Comparison of ENCODE assay signal across 14 cellular contexts in genomic region chr9:135088348-135088978, GRCh38. TPM values are rescaled to one million over a fixed set of nuclear protein-coding genes. Genes with fewer than 3 reads are reported as not detected.
DNase-seq lines count a peak whose midpoint lies in the region; ATAC-seq, FAIRE-seq and TF ChIP-seq lines count a peak whose summit lies in the region.
"Had no signal": no experiment of that assay in that cellular context is flagged by ENCODE, and none has a peak within 500 bp of the region (broad histone marks: within the 10 kb centered on the region; RNA-seq: fewer than 3 reads in every experiment).

No MANE protein-coding gene starts in this region.

- H3K4me3 ChIP-seq in breast epithelium (peak overlapping the region; percentile 41 to 72 (median 49)), esophagus muscularis mucosa (peak overlapping the region; percentile 56 to 67 (median 57)), upper lobe of left lung (peak overlapping the region in 3 of 4 donors; percentile 41 to 49 (median 46))

- TF ChIP-seq EP300 in esophagus muscularis mucosa (IDR thresholded peaks at IDR 0.05) (no peak), upper lobe of left lung (IDR thresholded peaks at IDR 0.05) (no peak)

- H3K9me3 Mint-ChIP-seq in MCF 10A (ENCODE audit: unreplicated experiment): peaks cover 9% of the 10 kb centered on the region
- H3K9me3 Mint-ChIP-seq in neural crest cell: peaks cover 4% of the 10 kb centered on the region
- H3K9me3 Mint-ChIP-seq: activated T-helper 1 cell treated with anti-CD3 and anti-CD28 coated beads, Interleukin-12 subunit alpha, Interleukin-12 subunit beta, Interleukin-2, Interleukin-4 antibody, amounts not matched to agents 30 ng/mL and 10 ng/mL and 1 ng/mL, durations not matched to agents 14 hours and 24 hours and 36 hours had no signal

- H3K4me3 Mint-ChIP-seq in MCF 10A (ENCODE audit: unreplicated experiment): no peak overlapping the region
- peak overlapping the region; percentile 56 for H3K4me3 Mint-ChIP-seq in neural crest cell
- H3K4me3 Mint-ChIP-seq: activated T-helper 1 cell treated with anti-CD3 and anti-CD28 coated beads, Interleukin-12 subunit alpha, Interleukin-12 subunit beta, Interleukin-2, Interleukin-4 antibody, amounts not matched to agents 30 ng/mL and 10 ng/mL and 1 ng/mL, durations not matched to agents 14 hours and 24 hours and 36 hours had no signal

- no peaks in the 10 kb centered on the region for H3K36me3 Mint-ChIP-seq in MCF 10A (ENCODE audit: insufficient read depth, unreplicated experiment)
- H3K36me3 Mint-ChIP-seq in neural crest cell (ENCODE audit: low read depth): peaks cover 8% of the 10 kb centered on the region

- no peak for FAIRE-seq in HTR-8/SVneo (lab: Jason Lieb, UNC)
- FAIRE-seq: urothelium cell line had no signal

- TF ChIP-seq CTCF in breast epithelium (IDR thresholded peaks at IDR 0.05) (no peak), MCF 10A (IDR thresholded peaks at IDR 0.05; ENCODE audit: unreplicated experiment) (no peak), esophagus muscularis mucosa (IDR thresholded peaks at IDR 0.05) (no peak), neural crest cell (conservative IDR thresholded peaks at IDR 0.05) (no peak), upper lobe of left lung (IDR thresholded peaks at IDR 0.05) (no peak)

- H3K27ac ChIP-seq in breast epithelium: no peak overlapping the region
- H3K27ac ChIP-seq in esophagus muscularis mucosa (replicated peaks in 1 of 4): peak overlapping the region in 2 of 4 donors; percentile 19 to 36
- no peak overlapping the region for H3K27ac ChIP-seq in upper lobe of left lung

- H3K4me1 Mint-ChIP-seq in MCF 10A (ENCODE audit: insufficient read depth, unreplicated experiment): no peaks in the 10 kb centered on the region
- H3K4me1 Mint-ChIP-seq in neural crest cell: peaks cover 17% of the 10 kb centered on the region

- H3K4me1 ChIP-seq in breast epithelium (peaks cover 0 to 11% of the 10 kb centered on the region in 2 donors), esophagus muscularis mucosa (peaks cover 19 to 48% (median 44%) of the 10 kb centered on the region in 4 donors), upper lobe of left lung (peaks cover 21 to 39% (median 29%) of the 10 kb centered on the region in 4 donors)

- POLR2A ChIA-PET in MCF 10A (lab: Yijun Ruan, JAX): no interaction called here

- TF ChIP-seq POLR2A in breast epithelium (IDR thresholded peaks at IDR 0.05) (no peak), esophagus muscularis mucosa (IDR thresholded peaks at IDR 0.05; ENCODE audit: low read depth) (no peak), upper lobe of left lung (IDR thresholded peaks at IDR 0.05) (no peak)

- WGBS in esophagus muscularis mucosa: 2% methylated on average over 31 of the region's 45 CpGs
- 2 to 6% methylated on average over 7 to 41 of the region's 45 CpGs for WGBS in upper lobe of left lung, 2 donors

- no TSS peak for BruUV-seq in MCF 10A (replicated peaks; lab: Mats Ljungman, UMichigan)

- no peak overlapping the region for H3K27ac Mint-ChIP-seq in MCF 10A (ENCODE audit: low read depth, unreplicated experiment)
- H3K27ac Mint-ChIP-seq in neural crest cell (ENCODE audit: unreplicated experiment): no peak overlapping the region
- H3K27ac Mint-ChIP-seq: activated T-helper 1 cell treated with anti-CD3 and anti-CD28 coated beads, Interleukin-12 subunit alpha, Interleukin-12 subunit beta, Interleukin-2, Interleukin-4 antibody, amounts not matched to agents 30 ng/mL and 10 ng/mL and 1 ng/mL, durations not matched to agents 14 hours and 24 hours and 36 hours had no signal

- no peak for ATAC-seq in upper lobe of left lung (ENCODE audit: low FRiP score in 2 of 2)
- no peak for ATAC-seq in HG03108 (IDR thresholded peaks at IDR 0.05; ENCODE audit: unreplicated experiment)

- DNase-seq in breast epithelium (ENCODE audit: low spot score in 2 of 2) (no peak), MCF 10A (ENCODE audit: unreplicated experiment) (no peak), esophagus muscularis mucosa (ENCODE audit: extremely low spot score) (no peak), neural crest cell (ENCODE audit: low read depth, low spot score) (no peak), upper lobe of left lung (peak in 1 of 2 donors; percentile 73), NCI-H82 treated with DMSO at 0.1 percent for 48 hours (lab: John Stamatoyannopoulos, UW; ENCODE audit: unreplicated experiment) (no peak), HTR-8/SVneo (ENCODE audit: insufficient read length, low spot score) (no peak)
- DNase-seq: ACHN; activated CD4-positive, alpha-beta T cell treated with anti-CD3 and anti-CD28 coated beads, Interleukin-2, amount 50 U/mL, for 1 hour; NCI-H1694; SW 1271 had no signal

- intact Hi-C loops in breast epithelium (cut with DNase I; ENCODE audit: low total_unique reads) (loop anchor here (10.0 kb wide), 1 partner anchor 316 kb away; no protein-coding TSS in a partner anchor), MCF 10A (cut with micrococcal nuclease) (no loop called here), esophagus muscularis mucosa (cut with DNase I) (no loop called here)

- no peaks in the 10 kb centered on the region for H3K9me3 ChIP-seq in breast epithelium
- H3K9me3 ChIP-seq in esophagus muscularis mucosa: no peaks in the 10 kb centered on the region
- no peaks in the 10 kb centered on the region for H3K9me3 ChIP-seq in upper lobe of left lung

- peaks cover 0 to 29% of the 10 kb centered on the region in 2 donors for H3K27me3 ChIP-seq in breast epithelium
- H3K27me3 ChIP-seq in esophagus muscularis mucosa: peaks cover 0 to 59% (median 16%) of the 10 kb centered on the region in 4 donors
- peaks cover 0 to 27% (median 10%) of the 10 kb centered on the region in 4 donors for H3K27me3 ChIP-seq in upper lobe of left lung

- CTCF ChIA-PET in MCF 10A (lab: Yijun Ruan, JAX): interaction anchor here (0.6 to 1.1 kb wide), 2 partner anchors 59 to 66 kb away, joined by 3 read pairs; no protein-coding TSS in a partner anchor

- H3K36me3 ChIP-seq in breast epithelium: no peaks in the 10 kb centered on the region
- H3K36me3 ChIP-seq in esophagus muscularis mucosa: peaks cover 0 to 12% (median 0%) of the 10 kb centered on the region in 4 donors
- no peaks in the 10 kb centered on the region for H3K36me3 ChIP-seq in upper lobe of left lung

- H3K27me3 Mint-ChIP-seq in MCF 10A (ENCODE audit: insufficient read depth, unreplicated experiment): peaks cover 32% of the 10 kb centered on the region
- peaks cover 67% of the 10 kb centered on the region for H3K27me3 Mint-ChIP-seq in neural crest cell (ENCODE audit: low read depth)

RNA-seq across cellular contexts. Expression of gene OLFM1, which starts 1.0 kb away (rescaled TPM):
- total RNA-seq in breast epithelium (10 to 100 TPM; 17.4 to 25.2 (median 22.1) TPM), MCF 10A (2022) (not detected in 2 replicates), esophagus muscularis mucosa (10 to 100 TPM; 18.7 to 46.1 (median 38.6) TPM), neural crest cell (23.3 and 27.2 TPM in 2 replicates), upper lobe of left lung (10 to 100 TPM in 4 of 6 donors, 1 to 10 TPM in 2; 3.1 to 47.9 (median 18.5) TPM)
